ENCODE assay signal across 8 cellular contexts in the genomic region with DNA sequence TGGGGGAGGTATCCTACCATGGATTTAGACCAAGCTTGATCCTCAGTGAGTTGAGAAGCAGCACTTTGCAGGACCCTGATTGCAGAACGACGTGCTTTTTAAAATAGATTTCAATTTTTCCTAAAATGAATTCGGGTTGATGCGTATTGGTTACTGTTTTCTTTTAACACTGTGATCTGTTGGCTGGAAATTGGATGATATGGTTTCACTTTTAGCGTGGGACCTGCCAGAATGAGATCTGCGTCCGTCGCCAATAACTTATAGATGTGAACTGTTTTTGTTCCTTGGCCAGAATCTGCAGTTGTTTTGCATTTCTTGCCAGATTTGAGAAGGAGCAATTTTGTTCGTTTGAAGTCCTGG. TPM values are rescaled to one million over a fixed set of nuclear protein-coding genes. Genes with fewer than 3 reads are reported as not detected.
DNase-seq lines count a peak whose midpoint lies in the region; ATAC-seq and TF ChIP-seq lines count a peak whose summit lies in the region.

No MANE protein-coding gene starts in this region.

- no peak overlapping the region for H4K5ac ChIP-seq in mesendoderm (ENCODE audit: low read length)

- H3K27ac ChIP-seq in OCI-LY3 (ENCODE audit: low read length), result peak overlapping the region; percentile 60
- H3K27ac ChIP-seq in mesendoderm (ENCODE audit: low read depth, low read length), result no peak overlapping the region

- no peaks in the 10 kb centered on the region for H3K27me3 ChIP-seq in OCI-LY3 (ENCODE audit: low read depth, low read length)
- no peaks in the 10 kb centered on the region for H3K27me3 ChIP-seq in mesendoderm (ENCODE audit: insufficient read depth, low read length, poor library complexity)

- H3K18ac ChIP-seq in mesendoderm (ENCODE audit: low read length), result no peak overlapping the region

- POLR2A ChIA-PET in HEK293T (lab: Yijun Ruan, JAX), result interaction anchor here (1.0 to 2.4 kb wide), 9 partner anchors 9 to 63 kb away, joined by 3 to 20 read pairs (median 5); a partner anchor contains a TSS

- H3K79me2 ChIP-seq in OCI-LY3 (ENCODE audit: low read length), result peaks cover 57% of the 10 kb centered on the region
- peaks cover 41% of the 10 kb centered on the region for H3K79me2 ChIP-seq in mesendoderm (ENCODE audit: control insufficient read depth, insufficient read depth, low read length)

- no peak overlapping the region for H4K8ac ChIP-seq in mesendoderm (ENCODE audit: low read depth, low read length)

- H3K9ac ChIP-seq in OCI-LY3 (ENCODE audit: low read length) (peak overlapping the region; percentile 85), mesendoderm (ENCODE audit: low read length) (peak overlapping the region; percentile 90)

- CTCF ChIA-PET in HEK293T (lab: Yijun Ruan, JAX), result interaction anchor here (0.6 to 1.7 kb wide), 2 partner anchors 12 to 16 kb away, joined by 3 to 5 read pairs; no protein-coding TSS in a partner anchor

- H3K4me3 ChIP-seq in OCI-LY3 (ENCODE audit: low read length) (peak overlapping the region; percentile 99), mesendoderm (ENCODE audit: low read length) (peak overlapping the region; percentile 96)

- H3K56ac ChIP-seq in mesendoderm (ENCODE audit: low read length), result peak overlapping the region; percentile 98

- no peak overlapping the region for H2BK5ac ChIP-seq in mesendoderm (ENCODE audit: low read length)

- ATAC-seq in GM18858 (IDR thresholded peaks at IDR 0.05; ENCODE audit: unreplicated experiment) (no peak), HG02588 (IDR thresholded peaks at IDR 0.05; ENCODE audit: unreplicated experiment) (no peak)

- H2AFZ ChIP-seq in OCI-LY3 (ENCODE audit: low read depth, low read length), result peak overlapping the region; percentile 51; the same call in 1 of the 2 replicates

- H3K79me1 ChIP-seq in mesendoderm (ENCODE audit: low read length), result peaks cover 9% of the 10 kb centered on the region

- peak overlapping the region; percentile 92 for H3K4me3 Mint-ChIP-seq in chondrocyte (ENCODE audit: unreplicated experiment)

- peaks cover 6% of the 10 kb centered on the region; the same call in 1 of the 2 replicates for H4K20me1 ChIP-seq in OCI-LY3 (ENCODE audit: insufficient read depth, low read length)

- H2BK15ac ChIP-seq in mesendoderm (replicated peaks; ENCODE audit: low read depth), result no peak overlapping the region

- no peak for TF ChIP-seq CTCF in OCI-LY3 (IDR thresholded peaks at IDR 0.05; ENCODE audit: low read depth, low read length)
- TF ChIP-seq CTCF in chondrocyte (IDR thresholded peaks at IDR 0.05), result no peak

- peak overlapping the region; percentile 39 for H3K4ac ChIP-seq in mesendoderm (ENCODE audit: low read depth, low read length)

- peak overlapping the region; percentile 93 for H3K4me2 ChIP-seq in OCI-LY3 (ENCODE audit: low read length)
- H3K4me2 ChIP-seq in mesendoderm (ENCODE audit: low read length), result peak overlapping the region; percentile 74

- no peaks in the 10 kb centered on the region for H3K27me3 Mint-ChIP-seq in chondrocyte (ENCODE audit: low read depth)

- peak; percentile 8 for DNase-seq in NCI-H510A treated with DMSO at 0.1 percent for 48 hours (lab: John Stamatoyannopoulos, UW)
- DNase-seq in NCI-H510A (lab: John Stamatoyannopoulos, UW), result no peak
- DNase-seq in chondrocyte (ENCODE audit: low spot score), result no peak
- no peak for DNase-seq in mesendoderm
- DNase-seq in HEK293T (ENCODE audit: extremely low spot score), result no peak

- no peak overlapping the region for H2AK5ac ChIP-seq in mesendoderm (ENCODE audit: low read length)

- no peak overlapping the region for H3K23ac ChIP-seq in mesendoderm (ENCODE audit: low read length)

- H3K27ac Mint-ChIP-seq in chondrocyte (ENCODE audit: unreplicated experiment), result peak overlapping the region; percentile 94

- WGBS in mesendoderm (ENCODE audit: extremely low coverage, insufficient coverage, low lambda C conversion rate), result no CpG with 5 or more reads among the region's 9 CpGs

- no peaks in the 10 kb centered on the region for H3K36me3 Mint-ChIP-seq in chondrocyte (ENCODE audit: low read depth)

- peaks cover 8% of the 10 kb centered on the region; the same call in 1 of the 2 replicates for H3K4me1 ChIP-seq in OCI-LY3 (ENCODE audit: low read length)
- H3K4me1 ChIP-seq in mesendoderm (ENCODE audit: control insufficient read depth, low read depth, low read length), result no peaks in the 10 kb centered on the region

- peaks cover 27% of the 10 kb centered on the region for H3K4me1 Mint-ChIP-seq in chondrocyte (ENCODE audit: low read depth)

- no peak overlapping the region for H2BK120ac ChIP-seq in mesendoderm (ENCODE audit: low read depth, low read length)

- H3K36me3 ChIP-seq in OCI-LY3 (replicated peaks; ENCODE audit: low read depth, low read length), result peaks cover 3% of the 10 kb centered on the region
- no peaks in the 10 kb centered on the region for H3K36me3 ChIP-seq in mesendoderm (ENCODE audit: control insufficient read depth, insufficient read depth, low read length)

- H3K9me3 Mint-ChIP-seq in chondrocyte (ENCODE audit: low read depth), result no peaks in the 10 kb centered on the region

- H3K9me3 ChIP-seq in OCI-LY3 (ENCODE audit: insufficient read depth, low read length), result no peaks in the 10 kb centered on the region

TF ChIP-seq in HEK293T, 16 proteins besides CTCF, POLR2A, EP300 and RAD21:
- TF ChIP-seq SUZ12 (IDR thresholded peaks at IDR 0.05) (no peak), ELF4 (IDR thresholded peaks at IDR 0.05) (no peak), TARDBP (IDR thresholded peaks at IDR 0.05) (no peak), HDGF (IDR thresholded peaks at IDR 0.05; ENCODE audit: borderline replicate concordance) (no peak), L3MBTL2 (conservative IDR thresholded peaks at IDR 0.05) (no peak), BHLHE40 (IDR thresholded peaks at IDR 0.05; ENCODE audit: borderline replicate concordance) (no peak), ZNF384 (IDR thresholded peaks at IDR 0.05) (no peak), FOXK2 (IDR thresholded peaks at IDR 0.05) (no peak), FOXM1 (IDR thresholded peaks at IDR 0.05; ENCODE audit: borderline replicate concordance) (no peak), SP1 (IDR thresholded peaks at IDR 0.05) (no peak), FOXA1 (IDR thresholded peaks at IDR 0.05) (no peak)

RNA-seq across cellular contexts. Expression of a gene that starts 0.7 kb away (rescaled TPM):
- 39.4 to 62.1 TPM (median 47.1 TPM) in 3 replicates for total RNA-seq in chondrocyte
- 30.0 TPM for polyA plus RNA-seq in mesendoderm (2013, experiment 1 of 2)
- polyA plus RNA-seq in mesendoderm (2013, experiment 2 of 2), result 29.5 TPM
